Comparison of ENCODE assay signal across 15 cellular contexts in genomic region chr2:160288324-160288723, GRCh38.
DNase-seq lines count a peak whose midpoint lies in the region; ATAC-seq and TF ChIP-seq lines count a peak whose summit lies in the region.
"Had no signal": no experiment of that assay in that cellular context is flagged by ENCODE, and none has a peak within 500 bp of the region (broad histone marks: within the 10 kb centered on the region; RNA-seq: fewer than 3 reads in every experiment).

No MANE protein-coding gene starts in this region.

- H3K9me3 Mint-ChIP-seq in activated naive CD8-positive, alpha-beta T cell (ENCODE audit: low read depth) = no peaks in the 10 kb centered on the region
- no peaks in the 10 kb centered on the region for H3K9me3 Mint-ChIP-seq in activated naive CD8-positive, alpha-beta T cell treated with anti-CD3 and anti-CD28 coated beads for 36 hours

- H3K9me3 ChIP-seq in breast epithelium (no peaks in the 10 kb centered on the region), right cardiac atrium (ENCODE audit: control insufficient read depth, low read length) (no peaks in the 10 kb centered on the region), subcutaneous abdominal adipose tissue (ENCODE audit: control insufficient read depth in 5 of 5, low read length in 5 of 5) (no peaks in the 10 kb centered on the region)
- H3K9me3 ChIP-seq: upper lobe of left lung had no signal

- H3K4me3 Mint-ChIP-seq in activated naive CD8-positive, alpha-beta T cell = no peak overlapping the region
- H3K4me3 Mint-ChIP-seq in activated naive CD8-positive, alpha-beta T cell treated with anti-CD3 and anti-CD28 coated beads for 36 hours = no peak overlapping the region

- no peaks in the 10 kb centered on the region for H3K4me1 ChIP-seq in breast epithelium
- no peaks in the 10 kb centered on the region for H3K4me1 ChIP-seq in right cardiac atrium (ENCODE audit: control insufficient read depth, insufficient read depth, low read length)
- peaks cover 0 to 26% (median 20%) of the 10 kb centered on the region in 5 donors for H3K4me1 ChIP-seq in subcutaneous abdominal adipose tissue (ENCODE audit: control insufficient read depth in 5 of 5, insufficient read depth in 5 of 5, low read length in 5 of 5)

- H3K36me3 ChIP-seq in breast epithelium (no peaks in the 10 kb centered on the region), subcutaneous abdominal adipose tissue (ENCODE audit: control insufficient read depth in 5 of 5, insufficient read depth in 5 of 5, low read length in 5 of 5) (peaks cover 24 to 36% (median 25%) of the 10 kb centered on the region in 5 donors)

- WGBS in right cardiac atrium = 40% methylated on average over 2 of the region's 2 CpGs

- no peak for TF ChIP-seq POLR2A in breast epithelium (IDR thresholded peaks at IDR 0.05)

- TF ChIP-seq CTCF in breast epithelium (IDR thresholded peaks at IDR 0.05) = no peak

- ATAC-seq in right cardiac atrium (peak; percentile 56 to 77), HG03469 (IDR thresholded peaks at IDR 0.05; ENCODE audit: unreplicated experiment) (no peak), GM18873 (IDR thresholded peaks at IDR 0.05; ENCODE audit: low FRiP score, unreplicated experiment) (no peak)

- H3K4me3 ChIP-seq in breast epithelium (no peak overlapping the region), right cardiac atrium (ENCODE audit: low read length) (no peak overlapping the region), subcutaneous abdominal adipose tissue (ENCODE audit: low read depth in 1 of 5, low read length in 5 of 5) (no peak overlapping the region)
- H3K4me3 ChIP-seq: skin epidermis, upper lobe of left lung had no signal

- peak overlapping the region; percentile 66 for H3K27ac Mint-ChIP-seq in activated naive CD8-positive, alpha-beta T cell
- no peak overlapping the region for H3K27ac Mint-ChIP-seq in activated naive CD8-positive, alpha-beta T cell treated with anti-CD3 and anti-CD28 coated beads for 36 hours

- DNase-seq in activated naive CD8-positive, alpha-beta T cell treated with anti-CD3 and anti-CD28 coated beads for 36 hours = no peak
- DNase-seq in breast epithelium (ENCODE audit: low spot score in 2 of 2) (no peak), right cardiac atrium (no peak)
- no peak for DNase-seq in activated CD4-positive, CD25-positive, alpha-beta regulatory T cell (lab: John Stamatoyannopoulos, UW)
- DNase-seq: DMS79 treated with DMSO at 0.1 percent for 48 hours; effector memory CD4-positive, alpha-beta T cell; NCI-H1048; NCI-H510A treated with DMSO at 0.1 percent for 48 hours; T1000; upper lobe of left lung had no signal

- H3K27me3 ChIP-seq in breast epithelium = no peaks in the 10 kb centered on the region
- H3K27me3 ChIP-seq in right cardiac atrium (ENCODE audit: control insufficient read depth, insufficient read depth) = no peaks in the 10 kb centered on the region
- H3K27me3 ChIP-seq in subcutaneous abdominal adipose tissue (ENCODE audit: control insufficient read depth in 5 of 5, insufficient read depth in 4 of 5, low read length in 5 of 5) = no peaks in the 10 kb centered on the region
- H3K27me3 ChIP-seq: upper lobe of left lung had no signal

- H3K27me3 Mint-ChIP-seq in activated naive CD8-positive, alpha-beta T cell = no peaks in the 10 kb centered on the region
- no peaks in the 10 kb centered on the region for H3K27me3 Mint-ChIP-seq in activated naive CD8-positive, alpha-beta T cell treated with anti-CD3 and anti-CD28 coated beads for 36 hours

- no peak overlapping the region for H3K9ac ChIP-seq in subcutaneous abdominal adipose tissue (ENCODE audit: low read length in 5 of 5)

- peaks cover 10% of the 10 kb centered on the region for H3K36me3 Mint-ChIP-seq in activated naive CD8-positive, alpha-beta T cell
- peaks cover 13% of the 10 kb centered on the region for H3K36me3 Mint-ChIP-seq in activated naive CD8-positive, alpha-beta T cell treated with anti-CD3 and anti-CD28 coated beads for 36 hours

- intact Hi-C loops in breast epithelium (cut with DNase I; ENCODE audit: low total_unique reads) = no loop called here
- intact Hi-C loops in right cardiac atrium (cut with DNase I) = no loop called here

- H3K27ac ChIP-seq in breast epithelium = peak overlapping the region; percentile 26 to 35
- peak overlapping the region; percentile 4 for H3K27ac ChIP-seq in right cardiac atrium (ENCODE audit: low read length)
- H3K27ac ChIP-seq in subcutaneous abdominal adipose tissue (ENCODE audit: low read depth, low read length) = peak overlapping the region; percentile 26

- peaks cover 9% of the 10 kb centered on the region for H3K4me1 Mint-ChIP-seq in activated naive CD8-positive, alpha-beta T cell (ENCODE audit: low read depth)
- peaks cover 10% of the 10 kb centered on the region for H3K4me1 Mint-ChIP-seq in activated naive CD8-positive, alpha-beta T cell treated with anti-CD3 and anti-CD28 coated beads for 36 hours

Comparison
In these comparisons a context has a peak if more than half of its experiments do, and no peak if none do; other contexts are left out.
1. ATAC-seq: peak in right cardiac atrium (2 of 2); none in HG03469 (single experiment) and GM18873 (single experiment).
2. Peak in every context shown above with its lines, with median percentiles within 50 percentile points of each other: H3K27ac ChIP-seq.